14 cellular contexts compared by ENCODE assay signal in genomic region chr14:45698462-45699134, GRCh38.
DNase-seq lines count a peak whose midpoint lies in the region; ATAC-seq and TF ChIP-seq lines count a peak whose summit lies in the region.
"Had no signal": no experiment of that assay in that cellular context is flagged by ENCODE, and none has a peak within 500 bp of the region (broad histone marks: within the 10 kb centered on the region; RNA-seq: fewer than 3 reads in every experiment).

No MANE protein-coding gene starts in this region.

- H3K27ac ChIP-seq in foreskin keratinocyte (no peak overlapping the region), smooth muscle cell (ENCODE audit: low read depth) (no peak overlapping the region)
- H3K27ac ChIP-seq: spleen, thoracic aorta had no signal

- WGBS in smooth muscle cell (ENCODE audit: low lambda C conversion rate) = 81% methylated on average over 1 of the region's 1 CpG

- H2AFZ ChIP-seq in smooth muscle cell (ENCODE audit: low read depth) = peak overlapping the region; percentile 48

- no peaks in the 10 kb centered on the region for H4K20me1 ChIP-seq in smooth muscle cell (ENCODE audit: low read depth)

- H3F3A ChIP-seq in smooth muscle cell (ENCODE audit: low read depth) = no peaks in the 10 kb centered on the region

- H3K4me1 ChIP-seq in foreskin keratinocyte (peaks cover 13% of the 10 kb centered on the region), smooth muscle cell (ENCODE audit: low read depth) (no peaks in the 10 kb centered on the region)
- H3K4me1 ChIP-seq: spleen had no signal

- H3K36me3 ChIP-seq in smooth muscle cell (ENCODE audit: low read depth) = no peaks in the 10 kb centered on the region
- H3K36me3 ChIP-seq: spleen, thoracic aorta had no signal

- TF ChIP-seq CTCF in foreskin keratinocyte (conservative IDR thresholded peaks at IDR 0.05) (no peak), smooth muscle cell (IDR thresholded peaks at IDR 0.05; ENCODE audit: borderline replicate concordance, insufficient read depth, poor library complexity, severe bottlenecking) (no peak)

- H3K9ac ChIP-seq in smooth muscle cell (ENCODE audit: low read depth) = no peak overlapping the region

- no peaks in the 10 kb centered on the region for H3K79me2 ChIP-seq in smooth muscle cell (ENCODE audit: low read depth)

- H3K9me3 ChIP-seq in smooth muscle cell (replicated peaks; ENCODE audit: low read depth) = no peaks in the 10 kb centered on the region
- H3K9me3 ChIP-seq: thoracic aorta had no signal

- H3K4me3 ChIP-seq in smooth muscle cell = no peak overlapping the region
- H3K4me3 ChIP-seq: GM12878, spleen, thoracic aorta had no signal

- no peaks in the 10 kb centered on the region for H3K27me3 ChIP-seq in foreskin keratinocyte
- H3K27me3 ChIP-seq in smooth muscle cell (ENCODE audit: low read depth) = no peaks in the 10 kb centered on the region
- H3K27me3 ChIP-seq: spleen had no signal

- peak in 2 of 3 experiments; percentile 39 to 67 for DNase-seq in NCI-H1417 (lab: John Stamatoyannopoulos, UW)
- no peak for DNase-seq in NCI-H1417 treated with DMSO at 0.1 percent for 48 hours (lab: John Stamatoyannopoulos, UW)
- peak; percentile 60 for DNase-seq in NCI-H69 (lab: John Stamatoyannopoulos, UW)
- DNase-seq in foreskin keratinocyte = peak in 1 of 2 donors; percentile 44
- DNase-seq in smooth muscle cell (lab: John Stamatoyannopoulos, UW; ENCODE audit: unreplicated experiment) = no peak
- no peak for DNase-seq in cerebellar nuclear complex (lab: John Stamatoyannopoulos, UW)
- DNase-seq in NCI-H774 (lab: John Stamatoyannopoulos, UW) = no peak
- DNase-seq: ACHN, KG1, spleen had no signal

- ATAC-seq in foreskin keratinocyte (peak; percentile 35), GM19324 (IDR thresholded peaks at IDR 0.05; ENCODE audit: low FRiP score, unreplicated experiment) (no peak)
- ATAC-seq: GM12878, WTC11 had no signal

- H3K4me2 ChIP-seq in smooth muscle cell = peak overlapping the region; percentile 8

Comparison
In these comparisons a context has a peak if more than half of its experiments do, and no peak if none do; other contexts are left out.
1. DNase-seq: peak in NCI-H1417 (2 of 3) and NCI-H69 (single experiment); none in NCI-H1417 treated with DMSO at 0.1 percent for 48 hours (single experiment), smooth muscle cell (single experiment), cerebellar nuclear complex (0 of 2) and NCI-H774 (single experiment).